17 cellular contexts compared by ENCODE assay signal in genomic region chr5:4905674-4906528, GRCh38.
DNase-seq lines count a peak whose midpoint lies in the region; ATAC-seq and TF ChIP-seq lines count a peak whose summit lies in the region.
"Had no signal": no experiment of that assay in that cellular context is flagged by ENCODE, and none has a peak within 500 bp of the region (broad histone marks: within the 10 kb centered on the region; RNA-seq: fewer than 3 reads in every experiment).

No MANE protein-coding gene starts in this region.

- H3K36me3 ChIP-seq in GM23338 (ENCODE audit: insufficient read depth) (no peaks in the 10 kb centered on the region), body of pancreas (replicated peaks in 1 of 2; ENCODE audit: insufficient read depth in 1 of 2, low read depth in 2 of 2) (no peaks in the 10 kb centered on the region)
- H3K36me3 ChIP-seq in naive thymus-derived CD4-positive, alpha-beta T cell (ENCODE audit: control insufficient read depth in 2 of 3, insufficient read depth in 3 of 3, low read length in 3 of 3): no peaks in the 10 kb centered on the region
- H3K36me3 ChIP-seq: cardiac muscle cell had no signal

- TF ChIP-seq CTCF in GM23338 (conservative IDR thresholded peaks at IDR 0.05; ENCODE audit: low read depth in 2 of 2) (peak; percentile 49 to 50), body of pancreas (IDR thresholded peaks at IDR 0.05) (no peak)

- H3F3A ChIP-seq in GM23338 (replicated peaks; ENCODE audit: low read depth): no peaks in the 10 kb centered on the region

- no peaks in the 10 kb centered on the region for H3K4me1 ChIP-seq in GM23338 (ENCODE audit: insufficient read depth)
- no peaks in the 10 kb centered on the region for H3K4me1 ChIP-seq in body of pancreas
- no peaks in the 10 kb centered on the region for H3K4me1 ChIP-seq in naive thymus-derived CD4-positive, alpha-beta T cell (ENCODE audit: control insufficient read depth in 2 of 2, insufficient read depth in 2 of 2, low read length in 2 of 2)

- TF ChIP-seq POLR2A in body of pancreas (IDR thresholded peaks at IDR 0.05): no peak

- ATAC-seq in GM23338: peak; percentile 86
- peak; percentile 47 for ATAC-seq in body of pancreas
- ATAC-seq in naive thymus-derived CD4-positive, alpha-beta T cell: no peak
- ATAC-seq: activated CD4-positive, CD25-positive, alpha-beta regulatory T cell treated with anti-CD3 and anti-CD28 coated beads, Interleukin-2, amount 50 U/mL, for 24 hours; naive thymus-derived CD8-positive, alpha-beta T cell had no signal

- DNase-seq in GM23338 (ENCODE audit: low spot score): peak; percentile 71
- peak in 3 of 4 donors; percentile 18 to 36 (median 33) for DNase-seq in body of pancreas
- peak; percentile 36 for DNase-seq in iPS-NIHi7 (ENCODE audit: extremely low spot score)
- DNase-seq in substantia nigra (lab: John Stamatoyannopoulos, UW): peak in 25 of 49 donors; percentile 2 to 83 (median 22)
- no peak for DNase-seq in dermis blood vessel endothelial cell
- no peak for DNase-seq in activated CD4-positive, alpha-beta memory T cell treated with anti-CD3 and anti-CD28 coated beads for 36 hours
- no peak for DNase-seq in naive thymus-derived CD4-positive, alpha-beta T cell
- DNase-seq in SK-N-DZ (ENCODE audit: low spot score): no peak
- DNase-seq: naive thymus-derived CD8-positive, alpha-beta T cell; NCI-H1092 treated with DMSO at 0.1 percent for 48 hours; NCI-H526; SHP77 treated with DMSO at 0.1 percent for 48 hours; stimulated activated CD4-positive, alpha-beta T cell treated with anti-CD3 and anti-CD28 coated beads, Interleukin-12 subunit alpha, Interleukin-12 subunit beta, amount 100 ng/mL, for 4 hours had no signal

- no peaks in the 10 kb centered on the region for H3K9me3 ChIP-seq in body of pancreas
- H3K9me3 ChIP-seq in naive thymus-derived CD4-positive, alpha-beta T cell (ENCODE audit: control insufficient read depth in 2 of 3, low read length in 3 of 3): no peaks in the 10 kb centered on the region

- POLR2A ChIA-PET in activated CD4-positive, alpha-beta memory T cell treated with anti-CD3 and anti-CD28 coated beads for 36 hours (lab: Charles Lee): no interaction called here
- POLR2A ChIA-PET in naive thymus-derived CD4-positive, alpha-beta T cell (lab: Charles Lee): no interaction called here

- no peaks in the 10 kb centered on the region for H3K9me3 Mint-ChIP-seq in GM23338
- H3K9me3 Mint-ChIP-seq in activated CD4-positive, alpha-beta memory T cell treated with anti-CD3 and anti-CD28 coated beads for 36 hours: peaks cover 4% of the 10 kb centered on the region
- H3K9me3 Mint-ChIP-seq in naive thymus-derived CD4-positive, alpha-beta T cell: peaks cover 0 to 4% (median 0%) of the 10 kb centered on the region in 11 donors
- H3K9me3 Mint-ChIP-seq: activated T-helper 1 cell treated with anti-CD3 and anti-CD28 coated beads, Interleukin-12 subunit alpha, Interleukin-12 subunit beta, Interleukin-2, Interleukin-4 antibody, amounts not matched to agents 30 ng/mL and 10 ng/mL and 1 ng/mL, durations not matched to agents 14 hours and 24 hours and 36 hours had no signal

- WGBS in body of pancreas, 2 donors: 61 to 64% methylated on average over 19 of the region's 19 CpGs

- H3K27me3 Mint-ChIP-seq in GM23338 (ENCODE audit: insufficient read depth, low read depth, poor library complexity): no peaks in the 10 kb centered on the region
- H3K27me3 Mint-ChIP-seq in activated CD4-positive, alpha-beta memory T cell treated with anti-CD3 and anti-CD28 coated beads for 36 hours: no peaks in the 10 kb centered on the region
- no peaks in the 10 kb centered on the region for H3K27me3 Mint-ChIP-seq in naive thymus-derived CD4-positive, alpha-beta T cell
- H3K27me3 Mint-ChIP-seq: naive thymus-derived CD8-positive, alpha-beta T cell had no signal

- H2AFZ ChIP-seq in GM23338: peak overlapping the region; percentile 47; the same call in 1 of the 2 replicates

- H3K36me3 Mint-ChIP-seq in GM23338 (ENCODE audit: low read depth): no peaks in the 10 kb centered on the region
- no peaks in the 10 kb centered on the region for H3K36me3 Mint-ChIP-seq in activated CD4-positive, alpha-beta memory T cell treated with anti-CD3 and anti-CD28 coated beads for 36 hours
- H3K36me3 Mint-ChIP-seq in naive thymus-derived CD4-positive, alpha-beta T cell: no peaks in the 10 kb centered on the region
- H3K36me3 Mint-ChIP-seq: naive thymus-derived CD8-positive, alpha-beta T cell had no signal

- H3K4me3 Mint-ChIP-seq in GM23338: no peak overlapping the region
- no peak overlapping the region for H3K4me3 Mint-ChIP-seq in activated CD4-positive, alpha-beta memory T cell treated with anti-CD3 and anti-CD28 coated beads for 36 hours
- no peak overlapping the region for H3K4me3 Mint-ChIP-seq in naive thymus-derived CD4-positive, alpha-beta T cell
- H3K4me3 Mint-ChIP-seq: activated T-helper 1 cell treated with anti-CD3 and anti-CD28 coated beads, Interleukin-12 subunit alpha, Interleukin-12 subunit beta, Interleukin-2, Interleukin-4 antibody, amounts not matched to agents 30 ng/mL and 10 ng/mL and 1 ng/mL, durations not matched to agents 14 hours and 24 hours and 36 hours; naive thymus-derived CD8-positive, alpha-beta T cell had no signal

- H4K20me1 ChIP-seq in GM23338 (replicated peaks; ENCODE audit: insufficient read depth): no peaks in the 10 kb centered on the region

- peaks cover 6% of the 10 kb centered on the region for H3K9me2 ChIP-seq in GM23338 (ENCODE audit: insufficient read depth)

- H3K27me3 ChIP-seq in GM23338 (ENCODE audit: insufficient read depth) (no peaks in the 10 kb centered on the region), body of pancreas (no peaks in the 10 kb centered on the region)
- no peaks in the 10 kb centered on the region for H3K27me3 ChIP-seq in naive thymus-derived CD4-positive, alpha-beta T cell (ENCODE audit: control insufficient read depth in 2 of 2, insufficient read depth in 2 of 2, low read length in 2 of 2)
- H3K27me3 ChIP-seq: cardiac muscle cell had no signal

- CTCF ChIA-PET in activated CD4-positive, alpha-beta memory T cell treated with anti-CD3 and anti-CD28 coated beads for 36 hours (lab: Charles Lee): no interaction called here
- CTCF ChIA-PET in naive thymus-derived CD4-positive, alpha-beta T cell (lab: Charles Lee): no interaction called here

- H3K27ac ChIP-seq in GM23338 (ENCODE audit: low read depth): no peak overlapping the region
- no peak overlapping the region for H3K27ac ChIP-seq in body of pancreas
- no peak overlapping the region for H3K27ac ChIP-seq in substantia nigra (ENCODE audit: low read depth, low read length, poor library complexity, severe bottlenecking)
- H3K27ac ChIP-seq in naive thymus-derived CD4-positive, alpha-beta T cell (ENCODE audit: low read depth, low read length): no peak overlapping the region
- H3K27ac ChIP-seq: C4-2B, cardiac muscle cell had no signal

- intact Hi-C loops in body of pancreas (cut with DNase I): no loop called here
- intact Hi-C loops in activated CD4-positive, alpha-beta memory T cell treated with anti-CD3 and anti-CD28 coated beads for 36 hours (cut with micrococcal nuclease): no loop called here
- intact Hi-C loops in naive thymus-derived CD4-positive, alpha-beta T cell (cut with micrococcal nuclease): no loop called here

- H3K4me3 ChIP-seq in GM23338: no peak overlapping the region
- H3K4me3 ChIP-seq in body of pancreas: no peak overlapping the region
- H3K4me3 ChIP-seq in naive thymus-derived CD4-positive, alpha-beta T cell (ENCODE audit: low read length): no peak overlapping the region
- H3K4me3 ChIP-seq: cardiac muscle cell had no signal

- no peak overlapping the region for H3K4me2 ChIP-seq in GM23338

- peaks cover 3% of the 10 kb centered on the region; the same call in 1 of the 3 replicates for H3K4me1 Mint-ChIP-seq in GM23338
- no peaks in the 10 kb centered on the region for H3K4me1 Mint-ChIP-seq in activated CD4-positive, alpha-beta memory T cell treated with anti-CD3 and anti-CD28 coated beads for 36 hours (ENCODE audit: low read depth)
- H3K4me1 Mint-ChIP-seq in naive thymus-derived CD4-positive, alpha-beta T cell: no peaks in the 10 kb centered on the region
- H3K4me1 Mint-ChIP-seq: naive thymus-derived CD8-positive, alpha-beta T cell had no signal

- no peak overlapping the region for H3K27ac Mint-ChIP-seq in GM23338
- H3K27ac Mint-ChIP-seq in activated CD4-positive, alpha-beta memory T cell treated with anti-CD3 and anti-CD28 coated beads for 36 hours: no peak overlapping the region
- H3K27ac Mint-ChIP-seq in naive thymus-derived CD4-positive, alpha-beta T cell: no peak overlapping the region
- H3K27ac Mint-ChIP-seq: activated T-helper 1 cell treated with anti-CD3 and anti-CD28 coated beads, Interleukin-12 subunit alpha, Interleukin-12 subunit beta, Interleukin-2, Interleukin-4 antibody, amounts not matched to agents 30 ng/mL and 10 ng/mL and 1 ng/mL, durations not matched to agents 14 hours and 24 hours and 36 hours had no signal

- H3K79me2 ChIP-seq in GM23338 (replicated peaks; ENCODE audit: insufficient read depth): no peaks in the 10 kb centered on the region

TF ChIP-seq in GM23338, 12 proteins besides CTCF, POLR2A, EP300 and RAD21:
- no peak for TF ChIP-seq NANOG (IDR thresholded peaks at IDR 0.05; ENCODE audit: borderline replicate concordance)
- TF ChIP-seq POLR2AphosphoS5 (IDR thresholded peaks at IDR 0.05; ENCODE audit: low read depth): no peak

Comparison
In these comparisons a context has a peak if more than half of its experiments do, and no peak if none do; other contexts are left out.
1. DNase-seq: peak in GM23338 (single experiment), body of pancreas (3 of 4), iPS-NIHi7 (single experiment) and substantia nigra (25 of 49); none in dermis blood vessel endothelial cell (single experiment), activated CD4-positive, alpha-beta memory T cell treated with anti-CD3 and anti-CD28 coated beads for 36 hours (single experiment), naive thymus-derived CD4-positive, alpha-beta T cell (0 of 9) and SK-N-DZ (single experiment).
2. CTCF ChIP-seq: peak in GM23338 (2 of 2); none in body of pancreas (0 of 7).